Comparison of ENCODE assay signal across 33 cellular contexts in the genomic region with DNA sequence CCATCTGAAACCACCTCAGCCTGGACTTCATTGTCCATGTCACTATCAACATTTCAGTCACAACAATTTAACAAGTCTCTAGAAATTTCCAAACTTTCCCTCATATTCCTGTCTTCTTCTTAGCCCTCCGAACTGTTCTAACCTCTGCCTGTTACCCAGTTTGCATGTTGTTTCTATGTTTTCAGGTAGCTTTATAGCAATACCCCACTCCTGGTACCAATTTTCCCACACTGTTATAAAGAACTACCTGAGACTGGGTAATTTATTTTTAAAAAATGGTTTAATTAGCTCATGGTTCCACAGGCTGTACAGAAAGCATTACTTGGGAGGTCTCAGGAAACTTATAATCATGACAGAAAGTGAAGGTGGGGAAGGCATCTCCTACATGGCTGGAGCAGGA.
"Had no signal": no experiment of that assay in that cellular context is flagged by ENCODE, and none has a peak within 500 bp of the region (broad histone marks: within the 10 kb centered on the region; RNA-seq: fewer than 3 reads in every experiment).

No MANE protein-coding gene starts in this region.

- H3K4me1 ChIP-seq: adrenal gland, ascending aorta, body of pancreas, breast epithelium had no signal

- H3K27ac ChIP-seq: adrenal gland, ascending aorta, body of pancreas, brain microvascular endothelial cell, breast epithelium, cardiac muscle cell had no signal

- H3K36me3 ChIP-seq: adrenal gland, ascending aorta, brain microvascular endothelial cell, breast epithelium, cardiac muscle cell had no signal

- ATAC-seq: activated naive CD4-positive, alpha-beta T cell treated with anti-CD3 and anti-CD28 coated beads, Interleukin-2, amount 50 U/mL, for 72 hours; activated naive CD8-positive, alpha-beta T cell treated with anti-CD3 and anti-CD28 coated beads, Interleukin-2, amount 50 U/mL, for 24 hours; activated T-cell treated with anti-CD3 and anti-CD28 coated beads, Interleukin-2, amount 50 U/mL, for 4 hours; activated T-cell treated with anti-CD3 and anti-CD28 coated beads, Interleukin-2, amount 50 U/mL, for 72 hours; activated T-helper 17 cell treated with anti-CD3 and anti-CD28 coated beads, Interleukin-2, amount 50 U/mL, for 72 hours; body of pancreas had no signal

- H3K9me3 ChIP-seq: adrenal gland, ascending aorta, body of pancreas had no signal

- H3K4me3 ChIP-seq: adrenal gland, ascending aorta, body of pancreas, breast epithelium, cardiac muscle cell had no signal

- H3K27me3 ChIP-seq: adrenal gland, ascending aorta, body of pancreas, brain microvascular endothelial cell, breast epithelium, cardiac muscle cell had no signal

- DNase-seq: activated effector memory CD4-positive, alpha-beta T cell treated with anti-CD3 and anti-CD28 coated beads, Interleukin-2, amount 50 U/mL, for 16 hours; activated effector memory CD4-positive, alpha-beta T cell treated with Interleukin-2 at 50 U/mL for 16 hours; activated gamma-delta T cell; activated gamma-delta T cell treated with Interleukin-2 at 50 U/mL for 16 hours; activated naive CD4-positive, alpha-beta T cell; activated naive CD4-positive, alpha-beta T cell treated with anti-CD3 and anti-CD28 coated beads for 36 hours; activated naive CD4-positive, alpha-beta T cell treated with anti-CD3 and anti-CD28 coated beads, Interleukin-2, amount 10 ng/mL, durations not matched to agents 7 days and 5 days; activated naive CD4-positive, alpha-beta T cell treated with anti-CD3 and anti-CD28 coated beads, Interleukin-2, amount 50 U/mL, for 16 hours; activated naive CD4-positive, alpha-beta T cell treated with Interleukin-2 at 50 U/mL for 16 hours; activated naive CD8-positive, alpha-beta T cell treated with anti-CD3 and anti-CD28 coated beads for 36 hours; activated naive CD8-positive, alpha-beta T cell treated with anti-CD3 and anti-CD28 coated beads, Interleukin-2, amount 10 ng/mL, durations not matched to agents 7 days and 5 days; activated naive CD8-positive, alpha-beta T cell treated with anti-CD3 and anti-CD28 coated beads, Interleukin-2, amount 50 U/mL, for 24 hours; activated T-cell treated with anti-CD3 and anti-CD28 coated beads, Interleukin-2, amount 50 U/mL, for 24 hours; activated T-cell treated with anti-CD3 and anti-CD28 coated beads, Interleukin-2, amount 50 U/mL, for 4 hours; activated T-cell treated with anti-CD3 and anti-CD28 coated beads, Interleukin-2, amount 50 U/mL, for 48 hours; activated T-cell treated with anti-CD3 and anti-CD28 coated beads, Interleukin-2, amount 50 U/mL, for 72 hours; adrenal gland; amniotic stem cell; amygdala; anterior cingulate cortex; aorta; body of pancreas; brain microvascular endothelial cell; caudate nucleus; central memory CD4-positive, alpha-beta T cell; cerebellar nuclear complex had no signal

- FAIRE-seq: astrocyte, bronchial epithelial cell had no signal
